1 cellular context compared by ENCODE assay signal in the genomic region with DNA sequence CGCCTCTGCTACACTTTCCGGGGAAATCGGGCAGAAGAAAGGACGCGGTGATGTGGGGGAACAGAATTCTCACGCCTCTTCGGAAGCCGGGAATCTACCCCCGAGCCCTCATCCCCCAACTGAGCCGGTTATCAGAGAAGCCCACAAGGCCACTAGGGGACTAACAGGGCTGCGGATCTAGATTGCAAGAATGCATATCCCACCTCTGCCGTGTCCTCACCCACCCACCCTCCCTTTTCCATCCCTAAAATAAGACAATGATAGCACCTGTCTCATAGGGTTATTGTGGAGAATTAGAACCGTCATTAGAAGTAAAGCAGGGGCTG.
TF ChIP-seq lines count a peak whose summit lies in the region.

No MANE protein-coding gene starts in this region.

TF ChIP-seq in IMR-90, 13 proteins besides CTCF, POLR2A, EP300 and RAD21 (continued from another document):
- TF ChIP-seq, protein P1, sequence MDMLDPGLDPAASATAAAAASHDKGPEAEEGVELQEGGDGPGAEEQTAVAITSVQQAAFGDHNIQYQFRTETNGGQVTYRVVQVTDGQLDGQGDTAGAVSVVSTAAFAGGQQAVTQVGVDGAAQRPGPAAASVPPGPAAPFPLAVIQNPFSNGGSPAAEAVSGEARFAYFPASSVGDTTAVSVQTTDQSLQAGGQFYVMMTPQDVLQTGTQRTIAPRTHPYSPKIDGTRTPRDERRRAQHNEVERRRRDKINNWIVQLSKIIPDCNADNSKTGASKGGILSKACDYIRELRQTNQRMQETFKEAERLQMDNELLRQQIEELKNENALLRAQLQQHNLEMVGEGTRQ (IDR thresholded peaks at IDR 0.05; ENCODE audit: low read depth, low read length), result no peak
- TF ChIP-seq RFX5 (IDR thresholded peaks at IDR 0.05; ENCODE audit: low read depth, low read length), result no peak
- TF ChIP-seq CEBPB (IDR thresholded peaks at IDR 0.05; ENCODE audit: low read depth, low read length), result no peak
- TF ChIP-seq MAFK (IDR thresholded peaks at IDR 0.05; ENCODE audit: low read depth, low read length), result no peak
